Comparison of ENCODE assay signal across 18 cellular contexts in genomic region chr10:50404021-50404823, GRCh38.
DNase-seq lines count a peak whose midpoint lies in the region; ATAC-seq, FAIRE-seq and TF ChIP-seq lines count a peak whose summit lies in the region.
"Had no signal": no experiment of that assay in that cellular context is flagged by ENCODE, and none has a peak within 500 bp of the region (broad histone marks: within the 10 kb centered on the region; RNA-seq: fewer than 3 reads in every experiment).

No MANE protein-coding gene starts in this region.

- no peak for TF ChIP-seq CTCF in chondrocyte (IDR thresholded peaks at IDR 0.05)
- TF ChIP-seq CTCF in HepG2 (CRISPR knock-in tag; IDR thresholded peaks at IDR 0.05) = no peak
- TF ChIP-seq CTCF in progenitor cell of endocrine pancreas (IDR thresholded peaks at IDR 0.05; ENCODE audit: unreplicated experiment) = no peak

- no peaks in the 10 kb centered on the region for H3K27me3 Mint-ChIP-seq in chondrocyte (ENCODE audit: low read depth)
- H3K27me3 Mint-ChIP-seq in progenitor cell of endocrine pancreas = no peaks in the 10 kb centered on the region

- H3K4me3 Mint-ChIP-seq in chondrocyte (ENCODE audit: unreplicated experiment) = no peak overlapping the region
- H3K4me3 Mint-ChIP-seq in progenitor cell of endocrine pancreas (ENCODE audit: low read depth) = no peak overlapping the region
- H3K4me3 Mint-ChIP-seq: CD8-positive, alpha-beta T cell had no signal

- H2AFZ ChIP-seq in HepG2 (ENCODE audit: low read length) = no peak overlapping the region

- TF ChIP-seq EP300 in HepG2 (IDR thresholded peaks at IDR 0.05; ENCODE audit: low read depth in 2 of 2, low read length in 2 of 2) = no peak
- TF ChIP-seq EP300 in HepG2 (CRISPR knock-in tag; IDR thresholded peaks at IDR 0.05; ENCODE audit: borderline replicate concordance) = no peak

- H3K79me2 ChIP-seq in HepG2 (ENCODE audit: insufficient read depth, low read length) = no peaks in the 10 kb centered on the region

- no peaks in the 10 kb centered on the region for H3K27me3 ChIP-seq in HepG2 (ENCODE audit: control insufficient read depth in 1 of 2, insufficient read depth in 2 of 2, low read length in 2 of 2)
- H3K27me3 ChIP-seq: BLaER1 had no signal

- H3K4me1 Mint-ChIP-seq in chondrocyte (ENCODE audit: low read depth) = peaks cover 27% of the 10 kb centered on the region
- H3K4me1 Mint-ChIP-seq in progenitor cell of endocrine pancreas (ENCODE audit: low read depth) = peaks cover 4% of the 10 kb centered on the region

- peak; percentile 52 for DNase-seq in Caki2 (ENCODE audit: low read depth)
- DNase-seq in M059J (ENCODE audit: low read depth) = peak; percentile 24
- DNase-seq in chondrocyte (ENCODE audit: low spot score) = no peak
- peak; percentile 44 for DNase-seq in HepG2 (ENCODE audit: low spot score)
- DNase-seq in activated naive CD4-positive, alpha-beta T cell treated with Interleukin-2 at 50 U/mL for 16 hours = no peak
- no peak for DNase-seq in G401 (ENCODE audit: low spot score)
- no peak for DNase-seq in progenitor cell of endocrine pancreas (ENCODE audit: low spot score, unreplicated experiment)
- DNase-seq: CD8-positive, alpha-beta T cell; NCI-H1105 treated with DMSO at 0.1 percent for 48 hours; NCI-H1694; NCI-H2081 treated with DMSO at 0.1 percent for 48 hours; NCI-H446 treated with DMSO at 0.1 percent for 48 hours; NK-92 treated with Interleukin-12 subunit alpha and Interleukin-12 subunit beta, amount 100 ng/mL, for 24 hours; SHP77; SK-N-SH had no signal

- H3K4me1 ChIP-seq in HepG2 (ENCODE audit: insufficient read depth, low read length) = peaks cover 34% of the 10 kb centered on the region
- H3K4me1 ChIP-seq: BLaER1 had no signal

- H3K27ac ChIP-seq in HepG2 (ENCODE audit: extremely low read length, insufficient read depth, low read length) = no peak overlapping the region
- H3K27ac ChIP-seq: BLaER1 had no signal

- in situ Hi-C loops in Caki2 (cut with HindIII; ENCODE audit: low pct_unique_long_range_greater_than_20kb, low sequenced_read_pairs) (no loop called here), HepG2 (cut with HindIII; ENCODE audit: extremely low pct_ligation_motif_present, low pct_unique_long_range_greater_than_20kb) (no loop called here), G401 (cut with HindIII; ENCODE audit: low sequenced_read_pairs) (no loop called here)

- H3K9me3 ChIP-seq in HepG2 (ENCODE audit: low read length) = no peaks in the 10 kb centered on the region
- H3K9me3 ChIP-seq: SK-N-SH had no signal

- H3K4me3 ChIP-seq in HepG2 (replicated peaks in 1 of 3; ENCODE audit: insufficient read depth in 1 of 3, low read depth in 2 of 3, low read length in 3 of 3) = no peak overlapping the region
- H3K4me3 ChIP-seq: BLaER1 had no signal

- 80% methylated on average over 7 of the region's 7 CpGs for WGBS in HepG2 (ENCODE audit: low lambda C conversion rate)

- intact Hi-C loops in HepG2 (cut with micrococcal nuclease; ENCODE audit: unreplicated experiment) = no loop called here

- H3K36me3 ChIP-seq in HepG2 (replicated peaks in 1 of 2; ENCODE audit: control insufficient read depth in 1 of 2, insufficient read depth in 2 of 2, low read length in 2 of 2) = no peaks in the 10 kb centered on the region; a peak in 1 of 5 replicates
- H3K36me3 ChIP-seq: BLaER1 had no signal

- H3K36me3 Mint-ChIP-seq in chondrocyte (ENCODE audit: low read depth) (no peaks in the 10 kb centered on the region), progenitor cell of endocrine pancreas (ENCODE audit: insufficient read depth) (no peaks in the 10 kb centered on the region)

- CTCF ChIA-PET in HepG2 (lab: Yijun Ruan, JAX; ENCODE audit: low intra/inter-chr PET ratio, low total read pairs) = no interaction called here

- POLR2A ChIA-PET in HepG2 (lab: Yijun Ruan, JAX) = interaction anchor here (1.3 kb wide), 1 partner anchor 9 kb away, joined by 4 read pairs; no protein-coding TSS in a partner anchor

- peak overlapping the region; percentile 43 for H3K27ac Mint-ChIP-seq in chondrocyte (ENCODE audit: unreplicated experiment)
- no peak overlapping the region for H3K27ac Mint-ChIP-seq in progenitor cell of endocrine pancreas
- H3K27ac Mint-ChIP-seq: CD8-positive, alpha-beta T cell had no signal

- H3K4me2 ChIP-seq in HepG2 (ENCODE audit: low read depth, low read length) = no peak overlapping the region
- H3K4me2 ChIP-seq: BLaER1, SK-N-SH had no signal

- BruUV-seq in HepG2 (replicated peaks; lab: Mats Ljungman, UMichigan) = no TSS peak

- H4K20me1 ChIP-seq in HepG2 (ENCODE audit: insufficient read depth, low read length) = no peaks in the 10 kb centered on the region
- H4K20me1 ChIP-seq: BLaER1 had no signal

- no peak for TF ChIP-seq RAD21 in HepG2 (CRISPR knock-in tag; IDR thresholded peaks at IDR 0.05)

- H3K9ac ChIP-seq in HepG2 (ENCODE audit: insufficient read depth, low read depth, low read length) = no peak overlapping the region
- H3K9ac ChIP-seq: BLaER1, SK-N-SH had no signal

- TF ChIP-seq POLR2A in HepG2 (IDR thresholded peaks at IDR 0.05; ENCODE audit: insufficient read depth in 1 of 2, low read depth in 2 of 2, low read length in 2 of 2) = no peak

- H3K9me3 Mint-ChIP-seq in chondrocyte (ENCODE audit: low read depth) (no peaks in the 10 kb centered on the region), progenitor cell of endocrine pancreas (ENCODE audit: low read depth) (no peaks in the 10 kb centered on the region)

- no peak for FAIRE-seq in HepG2 (lab: Jason Lieb, UNC)
- FAIRE-seq: A204.1 had no signal

- ATAC-seq in HepG2 (no peak), GM21367 (IDR thresholded peaks at IDR 0.05; ENCODE audit: unreplicated experiment) (no peak)
- ATAC-seq: CD8-positive, alpha-beta T cell had no signal

TF ChIP-seq in HepG2, 621 proteins besides CTCF, POLR2A, EP300 and RAD21:
- TF ChIP-seq CEBPG (CRISPR knock-in tag; IDR thresholded peaks at IDR 0.05) (0 out of 2 replicates have a peak, but pooled peaks have one; percentile 23), HOMEZ (CRISPR knock-in tag; IDR thresholded peaks at IDR 0.05; ENCODE audit: low read depth) (peak; percentile 52; the same call in 1 of the 2 replicates), ZC3H13 (CRISPR knock-in tag; IDR thresholded peaks at IDR 0.05) (no peak), ZNF83 (CRISPR knock-in tag; IDR thresholded peaks at IDR 0.05; ENCODE audit: borderline replicate concordance) (no peak), SALL1 (CRISPR knock-in tag; IDR thresholded peaks at IDR 0.05) (peak; percentile 22; the same call in 1 of the 2 replicates), ZFP90 (CRISPR knock-in tag; IDR thresholded peaks at IDR 0.05; ENCODE audit: borderline replicate concordance) (peak; percentile 95; the same call in 1 of the 2 replicates), POGZ (CRISPR knock-in tag; IDR thresholded peaks at IDR 0.05) (0 out of 2 replicates have a peak, but pooled peaks have one; percentile 21), ZNF230 (CRISPR knock-in tag; IDR thresholded peaks at IDR 0.05) (no peak)

Comparison
In these comparisons a context has a peak if more than half of its experiments do, and no peak if none do; other contexts are left out.
1. DNase-seq: peak in Caki2 (single experiment), M059J (single experiment) and HepG2 (single experiment); none in chondrocyte (single experiment), activated naive CD4-positive, alpha-beta T cell treated with Interleukin-2 at 50 U/mL for 16 hours (single experiment), G401 (single experiment) and progenitor cell of endocrine pancreas (single experiment).